27 cellular contexts compared by ENCODE assay signal in the genomic region with DNA sequence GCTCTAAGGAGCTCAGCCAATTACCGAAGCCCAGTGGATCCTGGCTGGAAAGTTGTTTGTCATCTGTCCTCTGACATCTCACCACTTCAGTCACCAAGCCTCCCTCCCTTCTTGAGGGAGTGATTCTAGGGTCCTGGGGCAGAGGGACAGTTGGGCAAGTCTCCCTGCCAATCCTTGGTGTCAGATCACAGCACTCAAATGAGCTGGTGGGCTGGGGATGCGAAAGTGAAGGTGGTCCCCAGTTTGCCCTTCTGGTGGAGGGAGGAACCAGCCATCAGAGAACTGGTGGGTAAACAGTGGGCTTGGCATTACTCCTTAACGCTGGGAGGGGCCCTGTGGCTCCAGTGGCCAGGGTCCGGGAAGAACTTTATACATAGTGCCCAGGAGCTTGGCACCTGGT. TPM values are rescaled to one million over a fixed set of nuclear protein-coding genes. Genes with fewer than 3 reads are reported as not detected.
"Had no signal": no experiment of that assay in that cellular context is flagged by ENCODE, and none has a peak within 500 bp of the region (broad histone marks: within the 10 kb centered on the region; RNA-seq: fewer than 3 reads in every experiment).

No MANE protein-coding gene starts in this region.

- H3K36me3 ChIP-seq: gastrocnemius medialis, lower lobe of right lung, neutrophil, right lobe of liver, suprapubic skin, thyroid gland had no signal

- H3K4me3 ChIP-seq: coronary artery, gastrocnemius medialis, lower lobe of right lung, right lobe of liver, suprapubic skin, thyroid gland had no signal

- H3K9me3 ChIP-seq: gastrocnemius medialis, lower lobe of right lung, neutrophil, right lobe of liver, suprapubic skin, thyroid gland had no signal

- ATAC-seq: gastrocnemius medialis; left colon; left ventricle myocardium superior; lower lobe of right lung; natural killer cell; right lobe of liver; stimulated activated naive CD8-positive, alpha-beta T cell treated with anti-CD3 and anti-CD28 coated beads, Interleukin-15, amount 100 ng/mL, for 72 hours had no signal

- DNase-seq: dermis blood vessel endothelial cell; endodermal cell; foreskin fibroblast; gastrocnemius medialis; head of caudate nucleus; left colon; left ventricle myocardium superior; lower lobe of right lung; natural killer cell; right lobe of liver; small intestine; stimulated activated CD4-positive, alpha-beta T cell treated with anti-CD3 and anti-CD28 coated beads, Interleukin-15, amount 100 ng/mL, for 24 hours; stimulated activated CD4-positive, alpha-beta T cell treated with anti-CD3 and anti-CD28 coated beads, Interleukin-2, amount 100 ng/mL, for 48 hours; stimulated activated CD8-positive, alpha-beta memory T cell treated with anti-CD3 and anti-CD28 coated beads, Interleukin-4, amount 100 ng/mL, for 48 hours; stimulated activated naive CD4-positive, alpha-beta T cell; stimulated activated naive CD8-positive, alpha-beta T cell treated with anti-CD3 and anti-CD28 coated beads, Interleukin-15, amount 100 ng/mL, for 72 hours; thyroid gland; trophoblast cell had no signal

- H3K27ac ChIP-seq: coronary artery, epithelial cell of prostate, gastrocnemius medialis, lower lobe of right lung, neutrophil, parathyroid adenoma, right lobe of liver, suprapubic skin, thyroid gland had no signal

- H3K27me3 ChIP-seq: thyroid gland had no signal

RNA-seq across cellular contexts. Expression of a gene that starts 4.4 kb away (rescaled TPM):
- total RNA-seq: chondrocyte, dermis blood vessel endothelial cell, glomerular endothelial cell, mononuclear cell, natural killer cell, neural crest cell, right lobe of liver had no signal
